15 cellular contexts compared by ENCODE assay signal in genomic region chr1:14914351-14914988, GRCh38.
A peak's percentile ranks its signal among the peaks of the same experiment; 100 is the strongest.
DNase-seq lines count a peak whose midpoint lies in the region; TF ChIP-seq lines count a peak whose summit lies in the region.
"Had no signal": no experiment of that assay in that cellular context is flagged by ENCODE, and none has a peak within 500 bp of the region (broad histone marks: within the 10 kb centered on the region; RNA-seq: fewer than 3 reads in every experiment).

No MANE protein-coding gene starts in this region.

- H3K9me3 ChIP-seq in spleen (no peaks in the 10 kb centered on the region), HAP-1 (no peaks in the 10 kb centered on the region)
- H3K9me3 ChIP-seq: colonic mucosa, transverse colon had no signal

- peak overlapping the region; percentile 93 for H3K27ac ChIP-seq in epithelial cell of prostate
- H3K27ac ChIP-seq in spleen: peak overlapping the region in 6 of 8 donors; percentile 59 to 83 (median 74)
- H3K27ac ChIP-seq: 22Rv1, colonic mucosa, transverse colon had no signal

- no peak for TF ChIP-seq POLR2A in spleen (IDR thresholded peaks at IDR 0.05)

- no peak for TF ChIP-seq CTCF in spleen (IDR thresholded peaks at IDR 0.05 in 8 of 11, conservative IDR thresholded peaks at IDR 0.05 in 3 of 11)

- H3K4me1 ChIP-seq in spleen: peaks cover 8 to 58% (median 31%) of the 10 kb centered on the region in 6 donors
- no peaks in the 10 kb centered on the region for H3K4me1 ChIP-seq in HAP-1
- H3K4me1 ChIP-seq: colonic mucosa, transverse colon had no signal

- TF ChIP-seq RAD21 in Ishikawa (IDR thresholded peaks at IDR 0.05; ENCODE audit: low read depth): no peak

- in situ Hi-C loops in HAP-1 (cut with MboI; ENCODE audit: low sequenced_read_pairs): no loop called here

- 74 to 82% (median 77%) methylated on average over 9 to 11 of the region's 11 CpGs for WGBS in spleen, 5 donors

- intact Hi-C loops in spleen (cut with DNase I; ENCODE audit: low total_unique reads): loop anchor here (10.0 kb wide), 1 partner anchor 100 kb away; no protein-coding TSS in a partner anchor

- H3K36me3 ChIP-seq in spleen (no peaks in the 10 kb centered on the region), HAP-1 (replicated peaks) (no peaks in the 10 kb centered on the region), H7 (replicated peaks; ENCODE audit: control insufficient read depth, insufficient read depth, low read length) (no peaks in the 10 kb centered on the region)
- H3K36me3 ChIP-seq: colonic mucosa, transverse colon had no signal

- DNase-seq in DMS153 (lab: John Stamatoyannopoulos, UW) (peak; percentile 24), DMS153 treated with DMSO at 0.1 percent for 48 hours (lab: John Stamatoyannopoulos, UW; ENCODE audit: unreplicated experiment) (no peak), epithelial cell of prostate (ENCODE audit: low read depth, low spot score) (no peak), spleen (no peak), HAP-1 (ENCODE audit: low spot score in 2 of 2) (no peak), H7 (no peak)
- no peak for DNase-seq in stimulated activated CD4-positive, alpha-beta T cell treated with anti-CD3 and anti-CD28 coated beads, Interleukin-2, amount 100 ng/mL, for 48 hours
- DNase-seq: effector memory CD4-positive, alpha-beta T cell; NCI-H2029; NCI-H774 had no signal

- H3K27me3 ChIP-seq in spleen (replicated peaks in 1 of 7) (no peaks in the 10 kb centered on the region), HAP-1 (ENCODE audit: low read depth) (no peaks in the 10 kb centered on the region), H7 (ENCODE audit: control insufficient read depth, insufficient read depth, low read length) (no peaks in the 10 kb centered on the region)
- H3K27me3 ChIP-seq: colonic mucosa, transverse colon had no signal

- H3K4me3 ChIP-seq in spleen (no peak overlapping the region), HAP-1 (no peak overlapping the region), H7 (ENCODE audit: insufficient read depth, low read depth, low read length) (no peak overlapping the region)
- H3K4me3 ChIP-seq: colonic mucosa, GM12878, transverse colon had no signal

- no peak for TF ChIP-seq EP300 in Ishikawa (IDR thresholded peaks at IDR 0.05; ENCODE audit: borderline replicate concordance)

TF ChIP-seq in Ishikawa, 13 proteins besides CTCF, POLR2A, EP300 and RAD21:
- TF ChIP-seq NFIC (IDR thresholded peaks at IDR 0.05) (no peak), MAX (IDR thresholded peaks at IDR 0.05) (peak; percentile 98)
TF ChIP-seq in Ishikawa: peak in this region for 1.
